ENCODE assay signal across 18 cellular contexts in the genomic region with DNA sequence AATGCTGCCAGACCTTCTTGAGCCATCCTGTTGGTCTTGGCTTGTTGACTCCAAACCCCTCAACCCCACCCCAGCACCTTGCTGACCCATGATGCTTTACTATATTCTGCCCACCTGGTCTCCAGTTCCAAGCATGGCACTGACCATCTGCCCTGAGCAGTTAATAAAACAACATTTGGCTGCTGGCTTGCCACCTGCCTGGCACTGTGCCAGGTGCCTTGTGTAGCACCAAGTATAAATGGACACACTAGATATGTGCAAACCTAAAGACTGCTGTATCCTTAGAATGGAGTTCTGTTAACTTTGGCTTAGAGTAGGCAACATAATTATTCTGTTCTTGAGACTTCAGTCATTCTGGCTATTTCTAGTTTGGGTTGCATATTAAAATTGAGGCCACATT.
DNase-seq lines count a peak whose midpoint lies in the region; ATAC-seq, FAIRE-seq and TF ChIP-seq lines count a peak whose summit lies in the region.
"Had no signal": no experiment of that assay in that cellular context is flagged by ENCODE, and none has a peak within 500 bp of the region (broad histone marks: within the 10 kb centered on the region; RNA-seq: fewer than 3 reads in every experiment).

No MANE protein-coding gene starts in this region.

- no peak overlapping the region for H3K27ac Mint-ChIP-seq in natural killer cell treated with Interleukin-12 subunit alpha and Interleukin-12 subunit beta and Interleukin-15 and Interleukin-18, amount 100 ng/mL, for 72 hours
- no peak overlapping the region for H3K27ac Mint-ChIP-seq in activated T-helper 1 cell treated with anti-CD3 and anti-CD28 coated beads, Interleukin-12 subunit alpha, Interleukin-12 subunit beta, Interleukin-2, Interleukin-4 antibody, amounts not matched to agents 30 ng/mL and 10 ng/mL and 1 ng/mL, durations not matched to agents 14 hours and 24 hours and 36 hours
- H3K27ac Mint-ChIP-seq: T-helper 17 cell had no signal

- BruUV-seq in HepG2 (replicated peaks; lab: Mats Ljungman, UMichigan): no TSS peak

- in situ Hi-C loops in HepG2 (cut with HindIII; ENCODE audit: extremely low pct_ligation_motif_present, low pct_unique_long_range_greater_than_20kb): loop anchor here (25.0 kb wide), 1 partner anchor 835 kb away; no protein-coding TSS in a partner anchor

- H3K9ac ChIP-seq in MM.1S (ENCODE audit: low read length) (no peak overlapping the region), HepG2 (ENCODE audit: insufficient read depth, low read depth, low read length) (no peak overlapping the region)

- no peak; the same call in 2 of the 3 replicates for ATAC-seq in HepG2
- no peak for ATAC-seq in natural killer cell treated with Interleukin-12 subunit alpha and Interleukin-12 subunit beta and Interleukin-15 and Interleukin-18, amount 100 ng/mL, for 72 hours
- ATAC-seq: T-helper 17 cell had no signal

- H3K27me3 Mint-ChIP-seq in natural killer cell treated with Interleukin-12 subunit alpha and Interleukin-12 subunit beta and Interleukin-15 and Interleukin-18, amount 100 ng/mL, for 72 hours: peaks cover 14 to 28% of the 10 kb centered on the region in 2 donors
- peaks cover 17% of the 10 kb centered on the region for H3K27me3 Mint-ChIP-seq in activated T-helper 1 cell treated with anti-CD3 and anti-CD28 coated beads, Interleukin-12 subunit alpha, Interleukin-12 subunit beta, Interleukin-2, Interleukin-4 antibody, amounts not matched to agents 30 ng/mL and 10 ng/mL and 1 ng/mL, durations not matched to agents 14 hours and 24 hours and 36 hours (ENCODE audit: insufficient read depth)

- H3K79me2 ChIP-seq in MM.1S (ENCODE audit: low read length): no peaks in the 10 kb centered on the region
- H3K79me2 ChIP-seq in HepG2 (ENCODE audit: insufficient read depth, low read length): no peaks in the 10 kb centered on the region

- peak; percentile 4 for DNase-seq in DMS79 treated with DMSO at 0.1 percent for 48 hours (lab: John Stamatoyannopoulos, UW)
- no peak for DNase-seq in DMS79 (lab: John Stamatoyannopoulos, UW)
- DNase-seq in MM.1S: peak; percentile 52
- DNase-seq in NCI-H748 treated with DMSO at 0.1 percent for 48 hours (lab: John Stamatoyannopoulos, UW): peak; percentile 43
- no peak for DNase-seq in HepG2 (ENCODE audit: low spot score)
- no peak for DNase-seq in natural killer cell treated with Interleukin-12 subunit alpha and Interleukin-12 subunit beta and Interleukin-15 and Interleukin-18, amount 100 ng/mL, for 72 hours (ENCODE audit: low spot score)
- no peak for DNase-seq in activated CD8-positive, alpha-beta memory T cell treated with anti-CD3 and anti-CD28 coated beads for 24 hours
- DNase-seq in activated T-helper 1 cell treated with anti-CD3 and anti-CD28 coated beads, Interleukin-12 subunit alpha, Interleukin-12 subunit beta, Interleukin-2, Interleukin-4 antibody, amounts not matched to agents 30 ng/mL and 10 ng/mL and 1 ng/mL, durations not matched to agents 14 hours and 24 hours and 36 hours (ENCODE audit: low spot score): no peak
- DNase-seq: activated CD4-positive, CD25-positive, alpha-beta regulatory T cell treated with anti-CD3 and anti-CD28 coated beads, Interleukin-2, amount 50 U/mL, for 72 hours; activated gamma-delta T cell treated with Interleukin-2 at 50 U/mL for 16 hours; foreskin melanocyte; NCI-H1048; ovary; Right ventricle myocardium superior; stimulated activated CD4-positive, alpha-beta T cell treated with anti-CD3 and anti-CD28 coated beads, Interleukin-2, amount 100 ng/mL, for 48 hours; T-helper 17 cell; testis had no signal

- H3K27ac ChIP-seq in MM.1S (ENCODE audit: low read length) (no peak overlapping the region), HepG2 (ENCODE audit: extremely low read length, insufficient read depth, low read length) (no peak overlapping the region)
- H3K27ac ChIP-seq: 22Rv1, ovary, testis had no signal

- no peaks in the 10 kb centered on the region for H3K27me3 ChIP-seq in MM.1S (replicated peaks; ENCODE audit: insufficient read depth, low read length)
- H3K27me3 ChIP-seq in HepG2 (ENCODE audit: control insufficient read depth in 1 of 2, insufficient read depth in 2 of 2, low read length in 2 of 2): no peaks in the 10 kb centered on the region
- H3K27me3 ChIP-seq: ovary, testis had no signal

- H3K9me3 Mint-ChIP-seq in natural killer cell treated with Interleukin-12 subunit alpha and Interleukin-12 subunit beta and Interleukin-15 and Interleukin-18, amount 100 ng/mL, for 72 hours: no peaks in the 10 kb centered on the region
- H3K9me3 Mint-ChIP-seq in activated T-helper 1 cell treated with anti-CD3 and anti-CD28 coated beads, Interleukin-12 subunit alpha, Interleukin-12 subunit beta, Interleukin-2, Interleukin-4 antibody, amounts not matched to agents 30 ng/mL and 10 ng/mL and 1 ng/mL, durations not matched to agents 14 hours and 24 hours and 36 hours: no peaks in the 10 kb centered on the region

- no peak overlapping the region for H3K4me3 Mint-ChIP-seq in natural killer cell treated with Interleukin-12 subunit alpha and Interleukin-12 subunit beta and Interleukin-15 and Interleukin-18, amount 100 ng/mL, for 72 hours
- H3K4me3 Mint-ChIP-seq in activated T-helper 1 cell treated with anti-CD3 and anti-CD28 coated beads, Interleukin-12 subunit alpha, Interleukin-12 subunit beta, Interleukin-2, Interleukin-4 antibody, amounts not matched to agents 30 ng/mL and 10 ng/mL and 1 ng/mL, durations not matched to agents 14 hours and 24 hours and 36 hours: no peak overlapping the region
- H3K4me3 Mint-ChIP-seq: T-helper 17 cell had no signal

- H3K4me1 ChIP-seq in MM.1S (ENCODE audit: low read length) (peaks cover 6% of the 10 kb centered on the region; the same call in 1 of the 2 replicates), HepG2 (ENCODE audit: insufficient read depth, low read length) (no peaks in the 10 kb centered on the region)
- H3K4me1 ChIP-seq: testis had no signal

- H3K4me1 Mint-ChIP-seq in natural killer cell treated with Interleukin-12 subunit alpha and Interleukin-12 subunit beta and Interleukin-15 and Interleukin-18, amount 100 ng/mL, for 72 hours (ENCODE audit: low read depth in 2 of 2): no peaks in the 10 kb centered on the region
- H3K4me1 Mint-ChIP-seq in activated T-helper 1 cell treated with anti-CD3 and anti-CD28 coated beads, Interleukin-12 subunit alpha, Interleukin-12 subunit beta, Interleukin-2, Interleukin-4 antibody, amounts not matched to agents 30 ng/mL and 10 ng/mL and 1 ng/mL, durations not matched to agents 14 hours and 24 hours and 36 hours (ENCODE audit: low read depth): no peaks in the 10 kb centered on the region
- H3K4me1 Mint-ChIP-seq: T-helper 17 cell had no signal

- CTCF ChIA-PET in HepG2 (lab: Yijun Ruan, JAX; ENCODE audit: low intra/inter-chr PET ratio, low total read pairs): no interaction called here

- H3K4me3 ChIP-seq in MM.1S (ENCODE audit: low read length) (no peak overlapping the region), HepG2 (replicated peaks in 1 of 3; ENCODE audit: insufficient read depth in 1 of 3, low read depth in 2 of 3, low read length in 3 of 3) (no peak overlapping the region)
- H3K4me3 ChIP-seq: ovary, testis had no signal

- POLR2A ChIA-PET in HepG2 (lab: Yijun Ruan, JAX): no interaction called here

- no peaks in the 10 kb centered on the region for H4K20me1 ChIP-seq in MM.1S (ENCODE audit: insufficient read depth, low read length)
- H4K20me1 ChIP-seq in HepG2 (ENCODE audit: insufficient read depth, low read length): no peaks in the 10 kb centered on the region

- no peak for TF ChIP-seq RAD21 in HepG2 (CRISPR knock-in tag; IDR thresholded peaks at IDR 0.05)

- FAIRE-seq in HepG2 (lab: Jason Lieb, UNC): no peak

- no peaks in the 10 kb centered on the region for H3K36me3 Mint-ChIP-seq in natural killer cell treated with Interleukin-12 subunit alpha and Interleukin-12 subunit beta and Interleukin-15 and Interleukin-18, amount 100 ng/mL, for 72 hours
- no peaks in the 10 kb centered on the region for H3K36me3 Mint-ChIP-seq in activated T-helper 1 cell treated with anti-CD3 and anti-CD28 coated beads, Interleukin-12 subunit alpha, Interleukin-12 subunit beta, Interleukin-2, Interleukin-4 antibody, amounts not matched to agents 30 ng/mL and 10 ng/mL and 1 ng/mL, durations not matched to agents 14 hours and 24 hours and 36 hours (ENCODE audit: low read depth)

- H3K4me2 ChIP-seq in MM.1S (ENCODE audit: low read depth, low read length): no peak overlapping the region
- no peak overlapping the region for H3K4me2 ChIP-seq in HepG2 (ENCODE audit: low read depth, low read length)

- intact Hi-C loops in HepG2 (cut with micrococcal nuclease; ENCODE audit: unreplicated experiment): no loop called here
- intact Hi-C loops in activated T-helper 1 cell treated with anti-CD3 and anti-CD28 coated beads, Interleukin-12 subunit alpha, Interleukin-12 subunit beta, Interleukin-2, Interleukin-4 antibody, amounts not matched to agents 30 ng/mL and 10 ng/mL and 1 ng/mL, durations not matched to agents 14 hours and 24 hours and 36 hours (cut with micrococcal nuclease): no loop called here

- TF ChIP-seq EP300 in HepG2 (IDR thresholded peaks at IDR 0.05; ENCODE audit: low read depth in 2 of 2, low read length in 2 of 2): no peak
- no peak for TF ChIP-seq EP300 in HepG2 (CRISPR knock-in tag; IDR thresholded peaks at IDR 0.05; ENCODE audit: borderline replicate concordance)

- no peak for TF ChIP-seq POLR2A in HepG2 (IDR thresholded peaks at IDR 0.05; ENCODE audit: insufficient read depth in 1 of 2, low read depth in 2 of 2, low read length in 2 of 2)

- TF ChIP-seq CTCF in MM.1S (IDR thresholded peaks at IDR 0.05; ENCODE audit: low read length) (no peak), HepG2 (CRISPR knock-in tag; IDR thresholded peaks at IDR 0.05) (no peak)

- H2AFZ ChIP-seq in MM.1S (ENCODE audit: low read length) (no peak overlapping the region), HepG2 (ENCODE audit: low read length) (no peak overlapping the region)

- H3K36me3 ChIP-seq in MM.1S (replicated peaks; ENCODE audit: insufficient read depth, low read length) (no peaks in the 10 kb centered on the region), HepG2 (replicated peaks in 1 of 2; ENCODE audit: control insufficient read depth in 1 of 2, insufficient read depth in 2 of 2, low read length in 2 of 2) (no peaks in the 10 kb centered on the region)
- H3K36me3 ChIP-seq: ovary had no signal

- H3F3A ChIP-seq in MM.1S (ENCODE audit: insufficient read depth, low read length): no peaks in the 10 kb centered on the region

- H3K9me2 ChIP-seq in MM.1S (replicated peaks; ENCODE audit: insufficient read depth, low read length): no peaks in the 10 kb centered on the region

- H3K9me3 ChIP-seq in MM.1S (replicated peaks; ENCODE audit: insufficient read depth, low read length) (no peaks in the 10 kb centered on the region), HepG2 (ENCODE audit: low read length) (no peaks in the 10 kb centered on the region)
- H3K9me3 ChIP-seq: ovary, testis had no signal

TF ChIP-seq in HepG2, 621 proteins besides CTCF, POLR2A, EP300 and RAD21:
- peak; percentile 98 for TF ChIP-seq LCORL (IDR thresholded peaks at IDR 0.05)
- no peak for TF ChIP-seq LCORL (CRISPR knock-in tag; IDR thresholded peaks at IDR 0.05)
- no peak for TF ChIP-seq HNRNPK (IDR thresholded peaks at IDR 0.05; ENCODE audit: low read depth, low read length, poor library complexity, severe bottlenecking)
- no peak for TF ChIP-seq ARNT2 (CRISPR knock-in tag; IDR thresholded peaks at IDR 0.05; ENCODE audit: low read depth)
- no peak for TF ChIP-seq ELF1 (CRISPR knock-in tag; IDR thresholded peaks at IDR 0.05)

Comparison
In these comparisons a context has a peak if more than half of its experiments do, and no peak if none do; other contexts are left out.
1. DNase-seq: peak in DMS79 treated with DMSO at 0.1 percent for 48 hours (single experiment), MM.1S (single experiment) and NCI-H748 treated with DMSO at 0.1 percent for 48 hours (single experiment); none in DMS79 (single experiment), HepG2 (single experiment), natural killer cell treated with Interleukin-12 subunit alpha and Interleukin-12 subunit beta and Interleukin-15 and Interleukin-18, amount 100 ng/mL, for 72 hours (single experiment), activated CD8-positive, alpha-beta memory T cell treated with anti-CD3 and anti-CD28 coated beads for 24 hours (single experiment) and activated T-helper 1 cell treated with anti-CD3 and anti-CD28 coated beads, Interleukin-12 subunit alpha, Interleukin-12 subunit beta, Interleukin-2, Interleukin-4 antibody, amounts not matched to agents 30 ng/mL and 10 ng/mL and 1 ng/mL, durations not matched to agents 14 hours and 24 hours and 36 hours (single experiment).